In genomic region chr7:151428393-151429231, GRCh38 we compare ENCODE assay signal across 10 cellular contexts. TPM values are rescaled to one million over a fixed set of nuclear protein-coding genes. Genes with fewer than 3 reads are reported as not detected.
DNase-seq lines count a peak whose midpoint lies in the region; ATAC-seq and TF ChIP-seq lines count a peak whose summit lies in the region.
"Had no signal": no experiment of that assay in that cellular context is flagged by ENCODE, and none has a peak within 500 bp of the region (broad histone marks: within the 10 kb centered on the region; RNA-seq: fewer than 3 reads in every experiment).

No MANE protein-coding gene starts in this region.

- DNase-seq in AG09309 (ENCODE audit: low read depth) (peak; percentile 20), HK-2 (ENCODE audit: unreplicated experiment) (peak; percentile 64), astrocyte of the spinal cord (ENCODE audit: low read depth, low spot score) (peak; percentile 90), myocyte (ENCODE audit: low read depth) (peak; percentile 45), NCI-H1048 (lab: John Stamatoyannopoulos, UW) (no peak)
- DNase-seq in activated CD4-positive, alpha-beta T cell treated with anti-CD3 and anti-CD28 coated beads, Interleukin-2, amount 50 U/mL, for 4 hours, result no peak
- DNase-seq: amniotic stem cell had no signal

- no peak for ATAC-seq in HG02759 (IDR thresholded peaks at IDR 0.05; ENCODE audit: unreplicated experiment)
- ATAC-seq in GM18867 (IDR thresholded peaks at IDR 0.05; ENCODE audit: unreplicated experiment), result no peak

- TF ChIP-seq CTCF in AG09309 (IDR thresholded peaks at IDR 0.05; ENCODE audit: control insufficient read depth, insufficient read depth, low read depth, low read length, missing control alignments) (no peak), astrocyte of the spinal cord (IDR thresholded peaks at IDR 0.05; ENCODE audit: low read depth, low read length) (no peak)

- in situ Hi-C loops in astrocyte of the spinal cord (cut with HindIII; ENCODE audit: low sequenced_read_pairs), result no loop called here

- H3K4me3 ChIP-seq in AG09309 (ENCODE audit: control insufficient read depth, low read depth, low read length), result no peak overlapping the region
- no peak overlapping the region for H3K4me3 ChIP-seq in astrocyte of the spinal cord (ENCODE audit: low read depth, low read length)

RNA-seq across cellular contexts. Expression of gene CRYGN, which starts 11.3 kb away (rescaled TPM):
- total RNA-seq in myocyte, result 0.16 TPM in 1 of 2 replicates, not detected in the other
- 0.06 TPM for polyA plus RNA-seq in myocyte (2012)
- total RNA-seq: lung microvascular endothelial cell had no signal

RNA-seq across cellular contexts. Expression of gene WDR86, which starts 18.8 kb away (rescaled TPM):
- 0.42 TPM in 1 of 2 replicates, not detected in the other for total RNA-seq in myocyte
- polyA plus RNA-seq in myocyte (2012), result 0.54 TPM
- total RNA-seq: lung microvascular endothelial cell had no signal

Comparison
In these comparisons a context has a peak if more than half of its experiments do, and no peak if none do; other contexts are left out.
1. DNase-seq: peak in AG09309 (single experiment), HK-2 (single experiment), astrocyte of the spinal cord (single experiment) and myocyte (single experiment); none in NCI-H1048 (single experiment) and activated CD4-positive, alpha-beta T cell treated with anti-CD3 and anti-CD28 coated beads, Interleukin-2, amount 50 U/mL, for 4 hours (0 of 2).